In the genomic region with DNA sequence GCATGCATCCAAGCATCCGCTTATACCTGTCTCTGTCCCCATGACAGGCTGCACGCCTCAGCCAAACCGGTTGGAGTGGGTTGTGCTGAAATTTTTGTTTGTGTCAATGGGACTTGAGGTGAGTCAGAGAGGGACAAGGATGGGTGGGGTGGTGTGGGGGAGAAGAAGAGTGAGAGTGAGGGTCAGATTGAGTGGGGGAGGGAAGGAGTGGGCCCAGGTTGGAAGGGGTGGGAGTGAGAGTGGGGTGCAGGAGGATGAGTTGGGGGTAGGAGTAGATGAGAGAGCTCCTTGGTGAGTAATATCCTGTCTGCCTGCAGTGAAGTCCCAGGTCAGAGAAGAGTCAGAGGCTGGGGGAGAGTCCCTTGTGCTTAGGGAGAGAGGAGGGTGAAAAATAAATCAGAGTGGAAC, we compare ENCODE assay signal across 1 cellular context.
TF ChIP-seq lines count a peak whose summit lies in the region.

No MANE protein-coding gene starts in this region.

TF ChIP-seq in SK-N-SH treated with all-trans-retinoic acid at 6 μM for 48 hours, 23 proteins besides CTCF, POLR2A, EP300 and RAD21 (continued from another document):
- TF ChIP-seq, protein P1, sequence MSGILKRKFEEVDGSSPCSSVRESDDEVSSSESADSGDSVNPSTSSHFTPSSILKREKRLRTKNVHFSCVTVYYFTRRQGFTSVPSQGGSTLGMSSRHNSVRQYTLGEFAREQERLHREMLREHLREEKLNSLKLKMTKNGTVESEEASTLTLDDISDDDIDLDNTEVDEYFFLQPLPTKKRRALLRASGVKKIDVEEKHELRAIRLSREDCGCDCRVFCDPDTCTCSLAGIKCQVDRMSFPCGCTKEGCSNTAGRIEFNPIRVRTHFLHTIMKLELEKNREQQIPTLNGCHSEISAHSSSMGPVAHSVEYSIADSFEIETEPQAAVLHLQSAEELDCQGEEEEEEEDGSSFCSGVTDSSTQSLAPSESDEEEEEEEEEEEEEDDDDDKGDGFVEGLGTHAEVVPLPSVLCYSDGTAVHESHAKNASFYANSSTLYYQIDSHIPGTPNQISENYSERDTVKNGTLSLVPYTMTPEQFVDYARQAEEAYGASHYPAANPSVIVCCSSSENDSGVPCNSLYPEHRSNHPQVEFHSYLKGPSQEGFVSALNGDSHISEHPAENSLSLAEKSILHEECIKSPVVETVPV (CRISPR knock-in tag; IDR thresholded peaks at IDR 0.05): no peak
- TF ChIP-seq GLIS3 (CRISPR knock-in tag; IDR thresholded peaks at IDR 0.05) (no peak), ISL1 (CRISPR knock-in tag; IDR thresholded peaks at IDR 0.05) (no peak), CSDC2 (CRISPR knock-in tag; IDR thresholded peaks at IDR 0.05) (no peak), OSR1 (CRISPR knock-in tag; IDR thresholded peaks at IDR 0.05) (no peak), SNAI2 (CRISPR knock-in tag; IDR thresholded peaks at IDR 0.05) (no peak), TCF4 (CRISPR knock-in tag; IDR thresholded peaks at IDR 0.05; ENCODE audit: borderline replicate concordance) (no peak), ZNF8 (CRISPR knock-in tag; IDR thresholded peaks at IDR 0.05) (no peak)
